In genomic region chr18:41530959-41531358, GRCh38 we compare ENCODE assay signal across 10 cellular contexts.
"Had no signal": no experiment of that assay in that cellular context is flagged by ENCODE, and none has a peak within 500 bp of the region (broad histone marks: within the 10 kb centered on the region; RNA-seq: fewer than 3 reads in every experiment).

No MANE protein-coding gene starts in this region.

- FAIRE-seq: H1, H54 had no signal

- ATAC-seq: GM23338, HCT116 had no signal

- DNase-seq: GM23248, GOT3, H7, H9, HCEC 1CT, HFFc6 had no signal

- H3K4me3 Mint-ChIP-seq: GM23338, H9, HFFc6 had no signal

- H3K27ac Mint-ChIP-seq: GM23338, H9, HFFc6 had no signal
